8 cellular contexts compared by ENCODE assay signal in genomic region chr11:67289226-67289650, GRCh38. TPM values are rescaled to one million over a fixed set of nuclear protein-coding genes. Genes with fewer than 3 reads are reported as not detected.
DNase-seq lines count a peak whose midpoint lies in the region; ATAC-seq, FAIRE-seq and TF ChIP-seq lines count a peak whose summit lies in the region.

TSS of gene ANKRD13D (plus strand) at chr11:67289303. CDS start at chr11:67289461, 158 bp downstream.

- H3K27ac ChIP-seq in trophoblast cell (ENCODE audit: low read depth, low read length): peak within 1 kb of the TSS; percentile 91

- peak within 1 kb of the TSS; percentile 24 for H2AK5ac ChIP-seq in trophoblast cell (ENCODE audit: low read length)

- H3K79me2 ChIP-seq in trophoblast cell (ENCODE audit: control insufficient read depth, insufficient read depth, low read length, poor library complexity): peaks cover 10% of the 10 kb centered on the region

- H3K36me3 Mint-ChIP-seq in T-helper 2 cell treated with Interferon-gamma antibody and Interleukin-4, amounts not matched to agents 5 μg/mL and 100 μg/mL, for 36 hours (ENCODE audit: low read depth): peaks cover 63% of the 10 kb centered on the region

- peak within 1 kb of the TSS; percentile 68 for H2AFZ ChIP-seq in trophoblast cell (ENCODE audit: insufficient read depth, low read length, poor library complexity)

- H4K12ac ChIP-seq in trophoblast cell (ENCODE audit: low read depth, low read length): peak within 1 kb of the TSS; percentile 96

- H3K23ac ChIP-seq in trophoblast cell (ENCODE audit: low read length): peak within 1 kb of the TSS; percentile 17

- H3K4me3 Mint-ChIP-seq in T-helper 2 cell treated with Interferon-gamma antibody and Interleukin-4, amounts not matched to agents 5 μg/mL and 100 μg/mL, for 36 hours: peak within 1 kb of the TSS; percentile 92

- whole genome bisulfite sequencing in trophoblast cell (ENCODE audit: extremely low coverage, insufficient coverage, insufficient read length): no CpG with 5 or more reads among the region's 56 CpGs

- H4K91ac ChIP-seq in trophoblast cell (ENCODE audit: low read depth, low read length): peak within 1 kb of the TSS; percentile 84

- peak within 1 kb of the TSS; percentile 92 for H4K8ac ChIP-seq in trophoblast cell (ENCODE audit: low read depth, low read length)

- peaks cover 48 to 51% of the 10 kb centered on the region in 2 experiments for H3K36me3 ChIP-seq in trophoblast cell (ENCODE audit: control insufficient read depth in 1 of 2, insufficient read depth in 2 of 2, low read length in 2 of 2)

- H3K4me1 Mint-ChIP-seq in T-helper 2 cell treated with Interferon-gamma antibody and Interleukin-4, amounts not matched to agents 5 μg/mL and 100 μg/mL, for 36 hours (ENCODE audit: low read depth): peaks cover 41% of the 10 kb centered on the region

- H3K9ac ChIP-seq in trophoblast cell (ENCODE audit: low read length): peak within 1 kb of the TSS; percentile 77

- H3K4me1 ChIP-seq in trophoblast cell (ENCODE audit: control insufficient read depth in 1 of 2, insufficient read depth in 2 of 2, low read length in 2 of 2): peaks cover 13 to 17% of the 10 kb centered on the region in 2 experiments

- H2BK5ac ChIP-seq in trophoblast cell (ENCODE audit: low read depth, low read length, poor library complexity): peak within 1 kb of the TSS; percentile 79

- in situ Hi-C loops in GM13976 (cut with MboI; ENCODE audit: low sequenced_read_pairs, unreplicated experiment): no loop called here

- peak within 1 kb of the TSS; percentile 91 for H3K14ac ChIP-seq in trophoblast cell (ENCODE audit: low read length)

- H3K4me3 ChIP-seq in trophoblast cell (ENCODE audit: low read depth, low read length): peak within 1 kb of the TSS; percentile 91

- no peaks in the 10 kb centered on the region for H3K9me3 Mint-ChIP-seq in T-helper 2 cell treated with Interferon-gamma antibody and Interleukin-4, amounts not matched to agents 5 μg/mL and 100 μg/mL, for 36 hours

- H3K4me2 ChIP-seq in trophoblast cell (ENCODE audit: low read length): peak within 1 kb of the TSS; percentile 98

- H3K27ac Mint-ChIP-seq in T-helper 2 cell treated with Interferon-gamma antibody and Interleukin-4, amounts not matched to agents 5 μg/mL and 100 μg/mL, for 36 hours: peak within 1 kb of the TSS; percentile 98

- H3K18ac ChIP-seq in trophoblast cell (ENCODE audit: low read length): peak within 1 kb of the TSS; percentile 97

- H3K79me1 ChIP-seq in trophoblast cell (ENCODE audit: low read length): peaks cover 13% of the 10 kb centered on the region

- H3K27me3 Mint-ChIP-seq in T-helper 2 cell treated with Interferon-gamma antibody and Interleukin-4, amounts not matched to agents 5 μg/mL and 100 μg/mL, for 36 hours (ENCODE audit: low read depth): no peaks in the 10 kb centered on the region

- DNase-seq in GM13976 (ENCODE audit: low spot score) (no peak), frontal cortex (ENCODE audit: low spot score in 2 of 2) (peak; percentile 93 to 95), trophoblast cell (peak in 1 of 2 donors; percentile 73), COLO668 (lab: John Stamatoyannopoulos, UW; ENCODE audit: unreplicated experiment) (no peak), GM19240 (ENCODE audit: insufficient read length, low spot score) (no peak)
- no peak for DNase-seq in T-helper 2 cell treated with Interferon-gamma antibody and Interleukin-4, amounts not matched to agents 5 μg/mL and 100 μg/mL, for 36 hours (ENCODE audit: low spot score)

- no peak within 1 kb of the TSS for H2BK12ac ChIP-seq in trophoblast cell (ENCODE audit: low read length)

- H3K9me3 ChIP-seq in trophoblast cell (ENCODE audit: insufficient read depth, low read depth, low read length): peaks cover 3% of the 10 kb centered on the region

- no peaks in the 10 kb centered on the region for H3K27me3 ChIP-seq in trophoblast cell (ENCODE audit: insufficient read depth, low read length)

- peak within 1 kb of the TSS; percentile 85 for H2BK120ac ChIP-seq in trophoblast cell (ENCODE audit: insufficient read depth, low read length, poor library complexity)

- H3K4ac ChIP-seq in trophoblast cell (ENCODE audit: low read depth, low read length): peak within 1 kb of the TSS; percentile 90

- ATAC-seq in HG02852 (IDR thresholded peaks at IDR 0.05; ENCODE audit: unreplicated experiment): peak; percentile 43
- ATAC-seq in GM18498 (IDR thresholded peaks at IDR 0.05; ENCODE audit: unreplicated experiment): no peak

- TF ChIP-seq CTCF in GM13976 (IDR thresholded peaks at IDR 0.05; ENCODE audit: borderline replicate concordance, control extremely low read depth, extremely low read depth, insufficient read depth, missing control alignments): peak; percentile 16

- FAIRE-seq in frontal cortex (lab: Jason Lieb, UNC): no peak

RNA-seq across cellular contexts. Expression of gene ANKRD13D, which starts in this region (rescaled TPM):
- total RNA-seq in frontal cortex: 55.8 TPM
- polyA plus RNA-seq in trophoblast cell (2013): 20.5 and 20.9 TPM in 2 replicates

Comparison
In these comparisons a context has a peak if more than half of its experiments do, and no peak if none do; other contexts are left out.
1. DNase-seq: peak in frontal cortex (2 of 2); none in GM13976 (single experiment), T-helper 2 cell treated with Interferon-gamma antibody and Interleukin-4, amounts not matched to agents 5 μg/mL and 100 μg/mL, for 36 hours (single experiment), COLO668 (single experiment) and GM19240 (single experiment).